ENCODE assay signal across 16 cellular contexts in the genomic region with DNA sequence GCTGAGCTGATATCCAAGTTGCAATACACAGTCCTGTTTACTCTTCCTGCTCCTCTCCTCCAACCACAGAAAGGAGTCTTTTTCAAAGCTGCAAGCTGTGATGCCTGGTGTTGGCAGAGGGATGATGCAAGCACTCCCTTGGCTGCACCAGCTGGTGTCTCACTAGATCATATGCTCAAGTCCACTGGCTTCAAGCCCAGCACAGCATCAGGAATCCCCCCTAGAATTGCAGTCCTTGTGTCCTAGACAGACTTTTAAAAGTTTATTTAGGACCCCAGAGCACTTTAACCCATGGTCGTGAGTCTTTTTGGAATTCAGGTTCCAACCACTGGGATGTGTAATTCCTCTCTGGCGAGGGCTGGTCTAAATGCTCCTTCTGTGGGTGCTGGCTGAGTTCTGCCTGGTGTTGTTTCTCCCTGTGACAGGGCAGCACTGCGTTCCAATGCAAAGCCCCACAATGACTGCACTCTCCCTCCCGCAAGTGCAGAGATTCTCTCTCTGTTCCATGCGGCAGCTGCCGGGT. TPM values are rescaled to one million over a fixed set of nuclear protein-coding genes. Genes with fewer than 3 reads are reported as not detected.
DNase-seq lines count a peak whose midpoint lies in the region; ATAC-seq, FAIRE-seq and TF ChIP-seq lines count a peak whose summit lies in the region.
"Had no signal": no experiment of that assay in that cellular context is flagged by ENCODE, and none has a peak within 500 bp of the region (broad histone marks: within the 10 kb centered on the region; RNA-seq: fewer than 3 reads in every experiment).

No MANE protein-coding gene starts in this region.

- no peak overlapping the region for H3K27ac Mint-ChIP-seq in MCF 10A (ENCODE audit: low read depth, unreplicated experiment)
- H3K27ac Mint-ChIP-seq in astrocyte (ENCODE audit: unreplicated experiment): peak overlapping the region; percentile 89

- no peak for FAIRE-seq in astrocyte (lab: Jason Lieb, UNC)
- FAIRE-seq: A549 had no signal

- H3K9me3 ChIP-seq in breast epithelium (peaks cover 0 to 2% of the 10 kb centered on the region in 2 donors), astrocyte (ENCODE audit: insufficient read depth, low read depth, low read length) (no peaks in the 10 kb centered on the region)
- H3K9me3 ChIP-seq: A549 had no signal

- BruUV-seq in MCF 10A (replicated peaks; lab: Mats Ljungman, UMichigan): no TSS peak

- no peak overlapping the region for H2AFZ ChIP-seq in astrocyte (ENCODE audit: low read depth, low read length)

- H3K27me3 Mint-ChIP-seq in MCF 10A (ENCODE audit: insufficient read depth, unreplicated experiment) (no peaks in the 10 kb centered on the region), astrocyte (ENCODE audit: low read depth, unreplicated experiment) (peaks cover 3% of the 10 kb centered on the region)

- H3K4me1 ChIP-seq in breast epithelium: no peaks in the 10 kb centered on the region
- peaks cover 8% of the 10 kb centered on the region for H3K4me1 ChIP-seq in astrocyte (ENCODE audit: insufficient read depth, low read length)
- H3K4me1 ChIP-seq: A549 had no signal

- no peak overlapping the region for H3K9ac ChIP-seq in astrocyte (ENCODE audit: low read length)

- DNase-seq in MCF 10A (ENCODE audit: unreplicated experiment): peak; percentile 11
- DNase-seq in breast epithelium (ENCODE audit: low spot score in 2 of 2): no peak
- no peak for DNase-seq in astrocyte (ENCODE audit: low read depth)
- peak; percentile 84 for DNase-seq in inferior parietal cortex (ENCODE audit: extremely low spot score)
- DNase-seq in activated T-cell treated with anti-CD3 and anti-CD28 coated beads for 4 hours: no peak
- no peak for DNase-seq in erythroblast (lab: John Stamatoyannopoulos, UW)
- DNase-seq: activated naive CD4-positive, alpha-beta T cell treated with anti-CD3 and anti-CD28 coated beads, Interleukin-2, amount 50 U/mL, for 16 hours; NCI-H1105 treated with DMSO at 0.1 percent for 48 hours; NCI-H748 treated with DMSO at 0.1 percent for 48 hours; SIG-M5; transverse colon had no signal

- H3K36me3 ChIP-seq in breast epithelium (no peaks in the 10 kb centered on the region), astrocyte (ENCODE audit: insufficient read depth, low read length) (no peaks in the 10 kb centered on the region)
- H3K36me3 ChIP-seq: transverse colon had no signal

- ATAC-seq in HG02970 (IDR thresholded peaks at IDR 0.05; ENCODE audit: low FRiP score, unreplicated experiment) (no peak), HG02870 (IDR thresholded peaks at IDR 0.05; ENCODE audit: unreplicated experiment) (no peak)
- ATAC-seq: A549 had no signal

- no peaks in the 10 kb centered on the region for H4K20me1 ChIP-seq in astrocyte (ENCODE audit: insufficient read depth, low read length)

- TF ChIP-seq POLR2A in breast epithelium (IDR thresholded peaks at IDR 0.05) (no peak), erythroblast (IDR thresholded peaks at IDR 0.05; ENCODE audit: low read length) (no peak)

- H3K4me3 Mint-ChIP-seq in MCF 10A (ENCODE audit: unreplicated experiment) (no peak overlapping the region), astrocyte (ENCODE audit: unreplicated experiment) (no peak overlapping the region)

- H3K4me3 ChIP-seq in breast epithelium (no peak overlapping the region), astrocyte (ENCODE audit: insufficient read depth, low read depth, low read length) (no peak overlapping the region)
- H3K4me3 ChIP-seq: A549, transverse colon had no signal

- no peak overlapping the region for H3K4me2 ChIP-seq in astrocyte (ENCODE audit: low read length)
- H3K4me2 ChIP-seq: A549 had no signal

- intact Hi-C loops in MCF 10A (cut with micrococcal nuclease) (no loop called here), breast epithelium (cut with DNase I; ENCODE audit: low total_unique reads) (no loop called here)

- CTCF ChIA-PET in MCF 10A (lab: Yijun Ruan, JAX): interaction anchor here (0.6 kb wide), 1 partner anchor 17 kb away, joined by 3 read pairs; no protein-coding TSS in a partner anchor

- H3K36me3 Mint-ChIP-seq in MCF 10A (ENCODE audit: insufficient read depth, unreplicated experiment) (no peaks in the 10 kb centered on the region), astrocyte (ENCODE audit: low read depth, unreplicated experiment) (no peaks in the 10 kb centered on the region)

- H3K4me1 Mint-ChIP-seq in MCF 10A (ENCODE audit: insufficient read depth, unreplicated experiment) (no peaks in the 10 kb centered on the region), astrocyte (ENCODE audit: low read depth, unreplicated experiment) (peaks cover 13% of the 10 kb centered on the region)

- POLR2A ChIA-PET in MCF 10A (lab: Yijun Ruan, JAX): no interaction called here

- no peaks in the 10 kb centered on the region for H3K79me2 ChIP-seq in astrocyte (ENCODE audit: insufficient read depth, low read length)

- no peak for TF ChIP-seq CTCF in MCF 10A (IDR thresholded peaks at IDR 0.05; ENCODE audit: unreplicated experiment)
- TF ChIP-seq CTCF in breast epithelium (IDR thresholded peaks at IDR 0.05): no peak
- TF ChIP-seq CTCF in astrocyte (IDR thresholded peaks at IDR 0.05; ENCODE audit: insufficient read depth, low read depth, low read length): no peak

- H3K9me3 Mint-ChIP-seq in MCF 10A (ENCODE audit: unreplicated experiment) (peaks cover 3% of the 10 kb centered on the region), astrocyte (ENCODE audit: unreplicated experiment) (peaks cover 4% of the 10 kb centered on the region)

- no peaks in the 10 kb centered on the region for H3K27me3 ChIP-seq in breast epithelium
- H3K27me3 ChIP-seq in astrocyte (ENCODE audit: insufficient read depth, low read length): no peaks in the 10 kb centered on the region
- H3K27me3 ChIP-seq: transverse colon had no signal

- no peak overlapping the region for H3K27ac ChIP-seq in breast epithelium
- H3K27ac ChIP-seq in astrocyte (ENCODE audit: low read depth, low read length): no peak overlapping the region
- H3K27ac ChIP-seq: A549, transverse colon had no signal

RNA-seq across cellular contexts. Expression of a gene that starts 1.9 kb away (rescaled TPM):
- total RNA-seq in MCF 10A (2022): not detected in 2 replicates
- not detected for total RNA-seq in breast epithelium
- total RNA-seq in astrocyte: not detected in 2 replicates
- total RNA-seq: activated CD8-positive, alpha-beta memory T cell treated with anti-CD3 and anti-CD28 coated beads for 36 hours; transverse colon had no signal

RNA-seq across cellular contexts. Expression of a gene that starts 18.7 kb away (rescaled TPM):
- total RNA-seq in MCF 10A (2022): not detected in 2 replicates
- total RNA-seq in breast epithelium: 10 to 100 TPM in 1 of 3 donors, 1 to 10 TPM in 2; 2.3 to 25.4 (median 6.1) TPM
- 0.19 TPM in 1 of 2 replicates, not detected in the other for total RNA-seq in astrocyte
- total RNA-seq: activated CD8-positive, alpha-beta memory T cell treated with anti-CD3 and anti-CD28 coated beads for 36 hours; glomerular endothelial cell had no signal

RNA-seq across cellular contexts. Expression of a gene that starts 19.5 kb away (rescaled TPM):
- 10.6 and 14.2 TPM in 2 replicates for total RNA-seq in MCF 10A (2022)
- total RNA-seq in breast epithelium: 10 to 100 TPM; 11.9 to 30.5 (median 12.8) TPM
- total RNA-seq in astrocyte: 0.25 TPM in 1 of 2 replicates, not detected in the other
- total RNA-seq: activated CD8-positive, alpha-beta memory T cell treated with anti-CD3 and anti-CD28 coated beads for 36 hours had no signal

RNA-seq across cellular contexts. Expression of a gene that starts 36.8 kb away (rescaled TPM):
- total RNA-seq in MCF 10A (2022) (2.8 and 3.4 TPM in 2 replicates), breast epithelium (1 to 10 TPM; 2.1 to 4.4 (median 2.6) TPM), astrocyte (0.75 and 1.0 TPM in 2 replicates)

RNA-seq across cellular contexts. Expression of a gene that starts 51.9 kb away (rescaled TPM):
- total RNA-seq in MCF 10A (2022) (104 and 117 TPM in 2 replicates), breast epithelium (10 to 100 TPM in 2 of 3 donors, 1 to 10 TPM in 1; 9.1 to 30.9 (median 15.4) TPM), astrocyte (12.9 and 14.5 TPM in 2 replicates)

Comparison
In these comparisons a context has a peak if more than half of its experiments do, and no peak if none do; other contexts are left out.
1. DNase-seq: peak in MCF 10A (single experiment) and inferior parietal cortex (single experiment); none in breast epithelium (0 of 2), astrocyte (single experiment), activated T-cell treated with anti-CD3 and anti-CD28 coated beads for 4 hours (single experiment) and erythroblast (0 of 2).